Comparison of ENCODE assay signal across 17 cellular contexts in the genomic region with DNA sequence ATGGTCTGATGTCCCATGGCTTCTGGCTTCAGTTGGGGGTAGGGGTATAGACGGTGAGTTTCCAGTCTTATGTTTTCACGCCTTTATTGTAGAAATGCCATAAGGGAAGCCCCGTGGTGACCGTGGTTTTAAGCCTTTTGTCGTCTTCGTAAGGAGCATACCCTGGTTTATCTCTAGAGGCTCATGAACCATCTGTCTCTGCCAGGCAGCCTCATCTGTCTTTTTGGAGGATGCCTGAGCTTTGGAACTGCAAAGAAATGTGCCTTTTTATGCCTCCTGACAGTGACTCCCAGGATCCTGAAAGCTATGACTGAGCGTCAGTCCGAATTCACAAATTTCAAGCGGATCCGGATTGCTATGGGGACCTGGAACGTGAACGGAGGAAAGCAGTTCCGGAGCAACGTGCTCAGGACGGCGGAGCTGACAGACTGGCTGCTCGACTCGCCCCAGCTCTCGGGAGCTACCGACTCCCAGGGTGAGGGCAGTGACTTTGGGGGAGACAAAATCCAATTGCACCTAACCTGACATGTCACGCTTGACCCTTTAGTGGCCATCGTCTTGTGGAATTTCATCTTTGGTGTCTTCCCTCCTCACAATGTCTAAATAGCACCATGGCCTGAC.
"Had no signal": no experiment of that assay in that cellular context is flagged by ENCODE, and none has a peak within 500 bp of the region (broad histone marks: within the 10 kb centered on the region; RNA-seq: fewer than 3 reads in every experiment).

No MANE protein-coding gene starts in this region.

- H3K27ac Mint-ChIP-seq: activated CD4-positive, alpha-beta memory T cell treated with anti-CD3 and anti-CD28 coated beads, Interleukin-2, amount 10 ng/mL, durations not matched to agents 7 days and 5 days; activated CD4-positive, alpha-beta T cell treated with anti-CD3 and anti-CD28 coated beads for 36 hours; activated naive CD8-positive, alpha-beta T cell treated with anti-CD3 and anti-CD28 coated beads for 36 hours; activated T-cell treated with anti-CD3 and anti-CD28 coated beads, Interleukin-2, amount 50 U/mL, for 72 hours; nephron had no signal

- H3K4me1 Mint-ChIP-seq: nephron had no signal

- H3K27me3 Mint-ChIP-seq: activated CD4-positive, alpha-beta memory T cell treated with anti-CD3 and anti-CD28 coated beads, Interleukin-2, amount 10 ng/mL, durations not matched to agents 7 days and 5 days; activated CD4-positive, alpha-beta T cell treated with anti-CD3 and anti-CD28 coated beads for 36 hours; activated naive CD8-positive, alpha-beta T cell treated with anti-CD3 and anti-CD28 coated beads for 36 hours had no signal

- H3K4me3 Mint-ChIP-seq: activated CD4-positive, alpha-beta memory T cell treated with anti-CD3 and anti-CD28 coated beads, Interleukin-2, amount 10 ng/mL, durations not matched to agents 7 days and 5 days; activated CD4-positive, alpha-beta T cell treated with anti-CD3 and anti-CD28 coated beads for 36 hours; activated naive CD8-positive, alpha-beta T cell treated with anti-CD3 and anti-CD28 coated beads for 36 hours; activated T-cell treated with anti-CD3 and anti-CD28 coated beads, Interleukin-2, amount 50 U/mL, for 72 hours; nephron had no signal

- H3K9me3 ChIP-seq: colonic mucosa, mucosa of descending colon, psoas muscle had no signal

- H3K27me3 ChIP-seq: colonic mucosa had no signal

- H3K36me3 ChIP-seq: colonic mucosa had no signal

- H3K4me3 ChIP-seq: colonic mucosa, mucosa of descending colon, psoas muscle had no signal

- ATAC-seq: activated CD4-positive, alpha-beta T cell treated with anti-CD3 and anti-CD28 coated beads for 36 hours; activated T-cell treated with anti-CD3 and anti-CD28 coated beads, Interleukin-2, amount 50 U/mL, for 72 hours; left colon; mucosa of descending colon; psoas muscle; stimulated activated naive CD8-positive, alpha-beta T cell treated with anti-CD3 and anti-CD28 coated beads, Interleukin-15, Interleukin-2, amounts not matched to agents 100 U/mL and 50 U/mL, for 24 hours had no signal

- H3K27ac ChIP-seq: colonic mucosa, psoas muscle, WERI-Rb-1 had no signal

- DNase-seq: activated CD4-positive, alpha-beta memory T cell treated with anti-CD3 and anti-CD28 coated beads, Interleukin-2, amount 10 ng/mL, durations not matched to agents 7 days and 5 days; activated CD4-positive, alpha-beta T cell treated with anti-CD3 and anti-CD28 coated beads for 36 hours; activated gamma-delta T cell treated with Interleukin-2 at 50 U/mL for 16 hours; activated naive CD8-positive, alpha-beta T cell treated with anti-CD3 and anti-CD28 coated beads for 36 hours; activated T-cell treated with anti-CD3 and anti-CD28 coated beads, Interleukin-2, amount 50 U/mL, for 72 hours; colonic mucosa; left colon; occipital lobe; psoas muscle; stimulated activated CD4-positive, alpha-beta T cell treated with anti-CD3 and anti-CD28 coated beads, Interleukin-12 subunit alpha, Interleukin-12 subunit beta, amount 100 ng/mL, for 4 hours; stimulated activated CD4-positive, alpha-beta T cell treated with anti-CD3 and anti-CD28 coated beads, Interleukin-2, amount 100 ng/mL, for 48 hours; stimulated activated CD8-positive, alpha-beta memory T cell treated with anti-CD3 and anti-CD28 coated beads, Interleukin-4, amount 100 ng/mL, for 48 hours; stimulated activated naive CD8-positive, alpha-beta T cell treated with anti-CD3 and anti-CD28 coated beads, Interleukin-15, Interleukin-2, amounts not matched to agents 100 U/mL and 50 U/mL, for 24 hours; T-helper 9 cell; WERI-Rb-1 had no signal

- H3K9me3 Mint-ChIP-seq: activated CD4-positive, alpha-beta memory T cell treated with anti-CD3 and anti-CD28 coated beads, Interleukin-2, amount 10 ng/mL, durations not matched to agents 7 days and 5 days; activated naive CD8-positive, alpha-beta T cell treated with anti-CD3 and anti-CD28 coated beads for 36 hours; activated T-cell treated with anti-CD3 and anti-CD28 coated beads, Interleukin-2, amount 50 U/mL, for 72 hours; nephron had no signal
